In genomic region chr14:68955164-68955921, GRCh38 we compare ENCODE assay signal across 11 cellular contexts. TPM values are rescaled to one million over a fixed set of nuclear protein-coding genes. Genes with fewer than 3 reads are reported as not detected.
DNase-seq lines count a peak whose midpoint lies in the region; ATAC-seq and TF ChIP-seq lines count a peak whose summit lies in the region.
"Had no signal": no experiment of that assay in that cellular context is flagged by ENCODE, and none has a peak within 500 bp of the region (broad histone marks: within the 10 kb centered on the region; RNA-seq: fewer than 3 reads in every experiment).

No MANE protein-coding gene starts in this region.

- H3K27ac ChIP-seq in colonic mucosa (peak overlapping the region; percentile 74), tibial nerve (peak overlapping the region in 3 of 4 donors; percentile 11 to 72 (median 65))

- 55 to 62% methylated on average over 11 of the region's 11 CpGs for WGBS in tibial nerve, 2 donors

- H3K36me3 ChIP-seq in colonic mucosa, result no peaks in the 10 kb centered on the region
- no peaks in the 10 kb centered on the region for H3K36me3 ChIP-seq in tibial nerve
- peaks cover 3% of the 10 kb centered on the region; the same call in 1 of the 2 replicates for H3K36me3 ChIP-seq in HAP-1 (replicated peaks)

- H3K4me3 ChIP-seq in colonic mucosa (no peak overlapping the region), tibial nerve (no peak overlapping the region), HAP-1 (no peak overlapping the region)
- H3K4me3 ChIP-seq: GM12878 had no signal

- peak overlapping the region in 1 of 2 donors; percentile 60 for H3K9ac ChIP-seq in colonic mucosa (ENCODE audit: low read depth in 2 of 2, low read length in 2 of 2)

- H3K27me3 ChIP-seq in colonic mucosa (no peaks in the 10 kb centered on the region), tibial nerve (no peaks in the 10 kb centered on the region), HAP-1 (ENCODE audit: low read depth) (no peaks in the 10 kb centered on the region)

- H3K36me3 Mint-ChIP-seq in activated T-cell treated with anti-CD3 and anti-CD28 coated beads, Interleukin-2, amount 50 U/mL, for 72 hours (ENCODE audit: insufficient read depth in 2 of 2), result peaks cover 0 to 4% of the 10 kb centered on the region in 2 donors

- peaks cover 90% of the 10 kb centered on the region for H3K4me1 Mint-ChIP-seq in activated T-cell treated with anti-CD3 and anti-CD28 coated beads, Interleukin-2, amount 50 U/mL, for 72 hours (ENCODE audit: low read depth)

- TF ChIP-seq EP300 in tibial nerve (IDR thresholded peaks at IDR 0.05), result no peak

- H3K27ac Mint-ChIP-seq in activated T-cell treated with anti-CD3 and anti-CD28 coated beads, Interleukin-2, amount 50 U/mL, for 72 hours, result peak overlapping the region; percentile 53

- no peak for ATAC-seq in activated T-cell treated with anti-CD3 and anti-CD28 coated beads, Interleukin-2, amount 50 U/mL, for 72 hours (replicated peaks in 1 of 2)
- no peak for ATAC-seq in HG03378 (IDR thresholded peaks at IDR 0.05; ENCODE audit: unreplicated experiment)
- ATAC-seq in HG02970 (IDR thresholded peaks at IDR 0.05; ENCODE audit: low FRiP score, unreplicated experiment), result no peak
- ATAC-seq: GM12878 had no signal

- H3K4me3 Mint-ChIP-seq in activated T-cell treated with anti-CD3 and anti-CD28 coated beads, Interleukin-2, amount 50 U/mL, for 72 hours, result peak overlapping the region; percentile 31 to 33

- H3K27me3 Mint-ChIP-seq in activated T-cell treated with anti-CD3 and anti-CD28 coated beads, Interleukin-2, amount 50 U/mL, for 72 hours (ENCODE audit: low read depth), result no peaks in the 10 kb centered on the region

- H3K4me1 ChIP-seq in colonic mucosa (peaks cover 25% of the 10 kb centered on the region), tibial nerve (peaks cover 0 to 92% (median 54%) of the 10 kb centered on the region in 4 donors), HAP-1 (no peaks in the 10 kb centered on the region)

- no peak for DNase-seq in activated T-cell treated with anti-CD3 and anti-CD28 coated beads, Interleukin-2, amount 50 U/mL, for 72 hours
- no peak for DNase-seq in activated T-cell treated with anti-CD3 and anti-CD28 coated beads, Interleukin-2, amount 50 U/mL, for 1 hour
- DNase-seq in colonic mucosa (no peak), medulla oblongata (ENCODE audit: extremely low spot score) (peak; percentile 22), tibial nerve (ENCODE audit: low spot score in 2 of 2) (no peak), HAP-1 (ENCODE audit: low spot score in 2 of 2) (no peak)
- DNase-seq: activated gamma-delta T cell, NCI-H226 had no signal

- TF ChIP-seq CTCF in colonic mucosa (IDR thresholded peaks at IDR 0.05) (no peak), tibial nerve (IDR thresholded peaks at IDR 0.05) (no peak)

- H3K9me3 Mint-ChIP-seq in activated T-cell treated with anti-CD3 and anti-CD28 coated beads, Interleukin-2, amount 50 U/mL, for 72 hours, result no peaks in the 10 kb centered on the region

- no peaks in the 10 kb centered on the region for H3K9me3 ChIP-seq in colonic mucosa
- H3K9me3 ChIP-seq in tibial nerve, result no peaks in the 10 kb centered on the region
- H3K9me3 ChIP-seq in HAP-1, result no peaks in the 10 kb centered on the region

- TF ChIP-seq POLR2A in tibial nerve (IDR thresholded peaks at IDR 0.05), result no peak

- intact Hi-C loops in colonic mucosa (cut with DNase I), result no loop called here

- in situ Hi-C loops in HAP-1 (cut with MboI; ENCODE audit: low sequenced_read_pairs), result no loop called here

RNA-seq across cellular contexts. Expression of gene ACTN1, which starts 23.8 kb away (rescaled TPM):
- 10 to 100 TPM; 42.6 to 50.7 TPM for total RNA-seq in activated T-cell treated with anti-CD3 and anti-CD28 coated beads, Interleukin-2, amount 50 U/mL, for 72 hours
- total RNA-seq in colonic mucosa, result 100 to 1,000 TPM; 106 to 185 TPM
- 100 to 1,000 TPM; 130 to 273 (median 152) TPM for total RNA-seq in tibial nerve
